Comparison of ENCODE assay signal across 8 cellular contexts in the genomic region with DNA sequence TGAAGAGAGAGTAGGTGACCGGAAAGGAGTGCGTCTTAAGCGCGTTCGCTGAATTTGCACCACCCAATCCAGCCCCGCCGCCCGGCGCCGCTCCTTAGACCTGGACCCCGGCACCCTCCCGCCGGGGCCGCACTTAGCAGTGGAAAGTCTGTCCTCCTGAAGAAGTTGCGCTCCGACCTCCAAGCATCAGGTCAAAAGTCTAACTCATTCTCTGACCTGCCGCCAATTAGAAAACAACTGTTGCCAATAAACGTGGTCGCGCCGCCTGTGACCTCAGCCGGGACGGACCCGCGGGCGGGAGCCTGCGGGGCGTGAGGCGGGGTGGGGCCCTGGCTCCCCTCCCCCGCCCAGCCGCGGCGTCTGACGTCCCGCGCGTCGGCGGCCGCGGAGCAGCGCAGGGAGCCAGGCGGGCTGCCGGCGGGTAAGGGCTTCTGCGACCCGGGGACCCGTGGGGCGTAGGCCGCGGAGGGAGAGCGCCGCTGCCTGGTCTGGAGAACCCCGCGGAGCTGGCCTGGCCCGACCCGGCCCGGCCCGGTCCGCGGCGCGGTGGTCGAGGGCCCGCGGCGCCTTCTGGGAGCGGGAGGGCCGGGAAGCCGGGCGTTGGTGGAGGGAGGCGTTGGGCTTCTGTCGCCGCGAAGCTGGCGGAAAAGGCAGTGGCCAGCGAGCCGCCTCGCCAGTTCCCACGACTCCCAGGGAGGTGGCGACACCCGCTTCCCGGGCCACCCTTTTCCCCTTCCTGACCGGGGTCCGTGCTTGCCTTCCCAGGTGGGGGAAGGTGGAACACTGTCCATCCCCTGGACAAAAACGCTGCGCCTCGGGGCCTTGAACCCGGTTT. TPM values are rescaled to one million over a fixed set of nuclear protein-coding genes. Genes with fewer than 3 reads are reported as not detected.
A peak's percentile ranks its signal among the peaks of the same experiment; 100 is the strongest.
DNase-seq lines count a peak whose midpoint lies in the region; ATAC-seq and TF ChIP-seq lines count a peak whose summit lies in the region.

A gene with protein sequence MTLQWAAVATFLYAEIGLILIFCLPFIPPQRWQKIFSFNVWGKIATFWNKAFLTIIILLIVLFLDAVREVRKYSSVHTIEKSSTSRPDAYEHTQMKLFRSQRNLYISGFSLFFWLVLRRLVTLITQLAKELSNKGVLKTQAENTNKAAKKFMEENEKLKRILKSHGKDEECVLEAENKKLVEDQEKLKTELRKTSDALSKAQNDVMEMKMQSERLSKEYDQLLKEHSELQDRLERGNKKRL (plus strand): TSS at position 366 of the 835 bp plus-strand sequence. CDS start 527 bp downstream, outside the sequence.

- peak within 1 kb of the TSS; percentile 40 for H3K27ac ChIP-seq in AG04450 (ENCODE audit: low read depth, low read length)

- POLR2A ChIA-PET in AG04450 (lab: Yijun Ruan, JAX): interaction anchor here (0.6 to 0.9 kb wide), 3 partner anchors 13 to 42 kb away, joined by 3 to 6 read pairs (median 4); no protein-coding TSS in a partner anchor

- H3K36me3 ChIP-seq in kidney epithelial cell (ENCODE audit: control insufficient read depth, insufficient read depth, low read length): no peaks in the 10 kb centered on the region

- no peaks in the 10 kb centered on the region for H3K27me3 ChIP-seq in AG04450 (ENCODE audit: control insufficient read depth, insufficient read depth, low read length)
- H3K27me3 ChIP-seq in kidney epithelial cell (ENCODE audit: control insufficient read depth, insufficient read depth, low read length): no peaks in the 10 kb centered on the region

- no peaks in the 10 kb centered on the region for H3K9me3 ChIP-seq in AG04450 (ENCODE audit: control insufficient read depth, insufficient read depth, low read length)

- ATAC-seq in HG03045 (IDR thresholded peaks at IDR 0.05; ENCODE audit: unreplicated experiment): peak; percentile 93
- peak; percentile 97 for ATAC-seq in activated CD4-positive, CD25-positive, alpha-beta regulatory T cell treated with anti-CD3 and anti-CD28 coated beads, Interleukin-2, amount 50 U/mL, for 24 hours

- peak within 1 kb of the TSS; percentile 80 for H3K4me3 ChIP-seq in AG04450 (ENCODE audit: low read depth, low read length)
- H3K4me3 ChIP-seq in kidney epithelial cell (ENCODE audit: low read depth, low read length): peak within 1 kb of the TSS; percentile 80

- TF ChIP-seq CTCF in AG04450 (IDR thresholded peaks at IDR 0.05; ENCODE audit: low read depth, low read length) (no peak), kidney epithelial cell (IDR thresholded peaks at IDR 0.05; ENCODE audit: insufficient read depth, low read length, poor library complexity, severe bottlenecking) (peak; percentile 26)

- DNase-seq in AG04450 (ENCODE audit: low read depth, low spot score): no peak
- DNase-seq in NCI-H2227 (lab: John Stamatoyannopoulos, UW; ENCODE audit: unreplicated experiment): peak; percentile 88
- peak; percentile 79 for DNase-seq in cerebellum (ENCODE audit: low spot score)
- DNase-seq in kidney epithelial cell (ENCODE audit: low read depth): no peak
- peak; percentile 83 for DNase-seq in stimulated activated CD4-positive, alpha-beta T cell treated with anti-CD3 and anti-CD28 coated beads, Interleukin-15, amount 100 ng/mL, for 24 hours

- TF ChIP-seq POLR2A in GM18526 (IDR thresholded peaks at IDR 0.05; ENCODE audit: extremely low read depth, insufficient read length): peak; percentile 74

- CTCF ChIA-PET in AG04450 (lab: Charles Lee): interaction anchor here (1.0 kb wide), 3 partner anchors 117 to 917 kb away, joined by 3 read pairs; no protein-coding TSS in a partner anchor

RNA-seq across cellular contexts. Expression of the gene that starts here (rescaled TPM):
- 37.4 and 56.9 TPM in 2 replicates for polyA plus RNA-seq in AG04450 (2011; rRNA removed)
- 16.2 and 26.3 TPM in 2 replicates for polyA minus RNA-seq in AG04450 (2011; rRNA and poly(A)+ RNA removed)
- total RNA-seq in cerebellum (40.3 TPM), kidney epithelial cell (62.2 and 64.3 TPM in 2 replicates)

Comparison
In these comparisons a context has a peak if more than half of its experiments do, and no peak if none do; other contexts are left out.
1. DNase-seq: peak in NCI-H2227 (single experiment), cerebellum (single experiment) and stimulated activated CD4-positive, alpha-beta T cell treated with anti-CD3 and anti-CD28 coated beads, Interleukin-15, amount 100 ng/mL, for 24 hours (single experiment); none in AG04450 (single experiment) and kidney epithelial cell (single experiment).